In genomic region chr7:40716052-40716451, GRCh38 we compare ENCODE assay signal across 19 cellular contexts.
DNase-seq lines count a peak whose midpoint lies in the region; ATAC-seq and TF ChIP-seq lines count a peak whose summit lies in the region.
"Had no signal": no experiment of that assay in that cellular context is flagged by ENCODE, and none has a peak within 500 bp of the region (broad histone marks: within the 10 kb centered on the region; RNA-seq: fewer than 3 reads in every experiment).

No MANE protein-coding gene starts in this region.

- TF ChIP-seq POLR2A in prostate gland (IDR thresholded peaks at IDR 0.05) = no peak

- H3K27ac Mint-ChIP-seq in GM23338 = peak overlapping the region; percentile 19; the same call in 1 of the 2 replicates
- H3K27ac Mint-ChIP-seq: activated CD8-positive, alpha-beta T cell treated with anti-CD3 and anti-CD28 coated beads for 36 hours had no signal

- peaks cover 2% of the 10 kb centered on the region for H3K27me3 Mint-ChIP-seq in GM23338 (ENCODE audit: insufficient read depth, low read depth, poor library complexity)

- no peaks in the 10 kb centered on the region for H3K36me3 Mint-ChIP-seq in GM23338 (ENCODE audit: low read depth)

- no peak for DNase-seq in GM23338 (ENCODE audit: low spot score)
- DNase-seq in amniotic epithelial cell (ENCODE audit: low read depth) = peak; percentile 18
- peak; percentile 29 for DNase-seq in fibroblast of villous mesenchyme (ENCODE audit: low read depth)
- no peak for DNase-seq in osteoblast (ENCODE audit: insufficient read length, low spot score, missing footprints)
- no peak for DNase-seq in prostate gland (ENCODE audit: low spot score)
- no peak for DNase-seq in activated CD4-positive, CD25-positive, alpha-beta regulatory T cell treated with anti-CD3 and anti-CD28 coated beads, Interleukin-2, amount 50 U/mL, for 72 hours
- DNase-seq: activated CD8-positive, alpha-beta T cell treated with anti-CD3 and anti-CD28 coated beads for 36 hours; activated T-cell treated with anti-CD3 and anti-CD28 coated beads, Interleukin-2, amount 50 U/mL, for 48 hours; Caco-2; glutamatergic neuron; H9; midbrain; NCI-H2081; NCI-H526 treated with DMSO at 0.1 percent for 48 hours; PC-9; stimulated activated CD4-positive, alpha-beta T cell treated with anti-CD3 and anti-CD28 coated beads, Interleukin-2, amount 100 ng/mL, for 48 hours; substantia nigra had no signal

- no peaks in the 10 kb centered on the region for H3K9me3 ChIP-seq in osteoblast (ENCODE audit: low read depth, low read length)
- no peaks in the 10 kb centered on the region for H3K9me3 ChIP-seq in prostate gland
- H3K9me3 ChIP-seq: Caco-2 had no signal

- no peaks in the 10 kb centered on the region for H3K9me2 ChIP-seq in GM23338 (ENCODE audit: insufficient read depth)

- H3K4me2 ChIP-seq in GM23338 (peak overlapping the region; percentile 19; the same call in 1 of the 2 replicates), osteoblast (ENCODE audit: insufficient read depth, low read length) (peak overlapping the region; percentile 7)
- H3K4me2 ChIP-seq: PC-9 had no signal

- TF ChIP-seq CTCF in GM23338 (conservative IDR thresholded peaks at IDR 0.05; ENCODE audit: low read depth in 2 of 2) = no peak
- no peak for TF ChIP-seq CTCF in fibroblast of villous mesenchyme (IDR thresholded peaks at IDR 0.05; ENCODE audit: insufficient read depth, low read depth, low read length)
- no peak for TF ChIP-seq CTCF in osteoblast (IDR thresholded peaks at IDR 0.05; ENCODE audit: extremely low read depth, low read depth, low read length)
- TF ChIP-seq CTCF in prostate gland (IDR thresholded peaks at IDR 0.05) = no peak

- peaks cover 17% of the 10 kb centered on the region for H3K4me1 ChIP-seq in GM23338 (ENCODE audit: insufficient read depth)
- H3K4me1 ChIP-seq in osteoblast (ENCODE audit: insufficient read depth, low read length) = peaks cover 46% of the 10 kb centered on the region
- no peaks in the 10 kb centered on the region for H3K4me1 ChIP-seq in prostate gland (replicated peaks)

- intact Hi-C loops in prostate gland (cut with DNase I) = no loop called here

- H3K79me2 ChIP-seq in GM23338 (replicated peaks; ENCODE audit: insufficient read depth) = no peaks in the 10 kb centered on the region
- no peaks in the 10 kb centered on the region for H3K79me2 ChIP-seq in osteoblast (ENCODE audit: insufficient read depth, low read length)

- no peaks in the 10 kb centered on the region for H3F3A ChIP-seq in GM23338 (replicated peaks; ENCODE audit: low read depth)

- H4K20me1 ChIP-seq in GM23338 (replicated peaks; ENCODE audit: insufficient read depth) = no peaks in the 10 kb centered on the region
- H4K20me1 ChIP-seq in osteoblast (ENCODE audit: insufficient read depth, low read length) = no peaks in the 10 kb centered on the region

- H2AFZ ChIP-seq in GM23338 (peak overlapping the region; percentile 28; the same call in 1 of the 2 replicates), osteoblast (ENCODE audit: low read length) (no peak overlapping the region)
- H2AFZ ChIP-seq: PC-9 had no signal

- H3K27ac ChIP-seq in GM23338 (ENCODE audit: low read depth) (no peak overlapping the region), osteoblast (ENCODE audit: low read depth, low read length) (peak overlapping the region; percentile 30), prostate gland (no peak overlapping the region)
- H3K27ac ChIP-seq: PC-9 had no signal

- H3K4me3 ChIP-seq in GM23338 (no peak overlapping the region), fibroblast of villous mesenchyme (ENCODE audit: low read depth, low read length) (no peak overlapping the region), osteoblast (ENCODE audit: insufficient read depth, low read length) (no peak overlapping the region), prostate gland (no peak overlapping the region)
- H3K4me3 ChIP-seq: PC-9 had no signal

- no peaks in the 10 kb centered on the region for H3K36me3 ChIP-seq in GM23338 (ENCODE audit: insufficient read depth)
- H3K36me3 ChIP-seq in osteoblast (ENCODE audit: insufficient read depth, low read length) = no peaks in the 10 kb centered on the region
- no peaks in the 10 kb centered on the region for H3K36me3 ChIP-seq in prostate gland

- H3K9me3 Mint-ChIP-seq in GM23338 = no peaks in the 10 kb centered on the region
- H3K9me3 Mint-ChIP-seq: activated CD8-positive, alpha-beta T cell treated with anti-CD3 and anti-CD28 coated beads for 36 hours; H9 had no signal

- no peaks in the 10 kb centered on the region for H3K27me3 ChIP-seq in GM23338 (ENCODE audit: insufficient read depth)
- no peaks in the 10 kb centered on the region for H3K27me3 ChIP-seq in osteoblast (ENCODE audit: insufficient read depth, low read length)
- H3K27me3 ChIP-seq in prostate gland (replicated peaks; ENCODE audit: insufficient read depth) = no peaks in the 10 kb centered on the region

- no peak for ATAC-seq in GM23338
- ATAC-seq in HG03520 (IDR thresholded peaks at IDR 0.05; ENCODE audit: unreplicated experiment) = no peak
- no peak for ATAC-seq in GM21576 (IDR thresholded peaks at IDR 0.05; ENCODE audit: unreplicated experiment)
- ATAC-seq: activated CD8-positive, alpha-beta T cell treated with anti-CD3 and anti-CD28 coated beads for 36 hours had no signal

- H3K4me3 Mint-ChIP-seq in GM23338 = no peak overlapping the region
- H3K4me3 Mint-ChIP-seq: activated CD8-positive, alpha-beta T cell treated with anti-CD3 and anti-CD28 coated beads for 36 hours; H9 had no signal

- peaks cover 24% of the 10 kb centered on the region for H3K4me1 Mint-ChIP-seq in GM23338

TF ChIP-seq in GM23338, 12 proteins besides CTCF, POLR2A, EP300 and RAD21 (continues in another document):
- no peak for TF ChIP-seq NANOG (IDR thresholded peaks at IDR 0.05; ENCODE audit: borderline replicate concordance)
- no peak for TF ChIP-seq CREB1 (CRISPR knock-in tag; IDR thresholded peaks at IDR 0.05; ENCODE audit: low read depth)
- no peak for TF ChIP-seq ZNF331 (CRISPR knock-in tag; IDR thresholded peaks at IDR 0.05; ENCODE audit: low read depth)
- no peak for TF ChIP-seq REST (IDR thresholded peaks at IDR 0.05; ENCODE audit: unreplicated experiment)
- no peak for TF ChIP-seq POLR2AphosphoS5 (IDR thresholded peaks at IDR 0.05; ENCODE audit: low read depth)
- TF ChIP-seq EZH2phosphoT487 (IDR thresholded peaks at IDR 0.05; ENCODE audit: unreplicated experiment) = no peak
- TF ChIP-seq EZH2 (IDR thresholded peaks at IDR 0.05; ENCODE audit: low read depth, unreplicated experiment) = no peak
- TF ChIP-seq JUNB (IDR thresholded peaks at IDR 0.05; ENCODE audit: unreplicated experiment) = no peak

Comparison
In these comparisons a context has a peak if more than half of its experiments do, and no peak if none do; other contexts are left out.
1. DNase-seq: peak in amniotic epithelial cell (single experiment) and fibroblast of villous mesenchyme (single experiment); none in GM23338 (single experiment), osteoblast (single experiment), prostate gland (single experiment) and activated CD4-positive, CD25-positive, alpha-beta regulatory T cell treated with anti-CD3 and anti-CD28 coated beads, Interleukin-2, amount 50 U/mL, for 72 hours (single experiment).